ENCODE assay signal across 7 cellular contexts in genomic region chr2:110588520-110588919, GRCh38. TPM values are rescaled to one million over a fixed set of nuclear protein-coding genes. Genes with fewer than 3 reads are reported as not detected.
A peak's percentile ranks its signal among the peaks of the same experiment; 100 is the strongest.
DNase-seq lines count a peak whose midpoint lies in the region; ATAC-seq, FAIRE-seq and TF ChIP-seq lines count a peak whose summit lies in the region.
"Not testable (repeated sequence)": the region's sequence is repeated elsewhere in the genome, so short reads cannot be mapped to it uniquely, and the experiment has no call there.

No MANE protein-coding gene starts in this region.

- H3K4me1 ChIP-seq in body of pancreas; heart left ventricle; right cardiac atrium (ENCODE audit: control insufficient read depth, insufficient read depth, low read length); HepG2 (ENCODE audit: insufficient read depth, low read length); pancreas: not testable (repeated sequence)

- not testable (repeated sequence) for H3K36me3 ChIP-seq in body of pancreas (replicated peaks in 1 of 2; ENCODE audit: insufficient read depth in 1 of 2, low read depth in 2 of 2); heart left ventricle; HepG2 (replicated peaks in 1 of 2; ENCODE audit: control insufficient read depth in 1 of 2, insufficient read depth in 2 of 2, low read length in 2 of 2); pancreas

- not testable (repeated sequence) for H3K9me3 ChIP-seq in body of pancreas; heart left ventricle; right cardiac atrium (ENCODE audit: control insufficient read depth, low read length); HepG2 (ENCODE audit: low read length); pancreas

- in situ Hi-C loops in HepG2 (cut with HindIII; ENCODE audit: extremely low pct_ligation_motif_present, low pct_unique_long_range_greater_than_20kb), result not testable (repeated sequence)

- H4K20me1 ChIP-seq in HepG2 (ENCODE audit: insufficient read depth, low read length), result not testable (repeated sequence)

- H3K79me2 ChIP-seq in HepG2 (ENCODE audit: insufficient read depth, low read length), result not testable (repeated sequence)

- CTCF ChIA-PET in HepG2 (lab: Yijun Ruan, JAX; ENCODE audit: low intra/inter-chr PET ratio, low total read pairs), result not testable (repeated sequence)

- intact Hi-C loops in body of pancreas (cut with DNase I); Right ventricle myocardium inferior (cut with DNase I); heart left ventricle (cut with DNase I); left cardiac atrium (cut with DNase I); right cardiac atrium (cut with DNase I); HepG2 (cut with micrococcal nuclease; ENCODE audit: unreplicated experiment); pancreas (cut with DNase I): not testable (repeated sequence)

- not testable (repeated sequence) for TF ChIP-seq RAD21 in HepG2 (CRISPR knock-in tag; IDR thresholded peaks at IDR 0.05)

- H3K27ac ChIP-seq in body of pancreas; heart left ventricle; right cardiac atrium (ENCODE audit: low read length); HepG2 (ENCODE audit: extremely low read length, insufficient read depth, low read length); pancreas: not testable (repeated sequence)

- peak; percentile 80 for ATAC-seq in body of pancreas
- ATAC-seq in Right ventricle myocardium inferior, result peak; percentile 81
- ATAC-seq in heart left ventricle, result peak; percentile 75 to 86 (median 80)
- peak; percentile 76 to 92 for ATAC-seq in left cardiac atrium
- ATAC-seq in right cardiac atrium, result peak; percentile 67 to 79
- ATAC-seq in HepG2, result peak; percentile 64
- ATAC-seq in pancreas, result peak; percentile 52 to 90 (median 75)

- not testable (repeated sequence) for BruUV-seq in HepG2 (replicated peaks; lab: Mats Ljungman, UMichigan)

- TF ChIP-seq CTCF in body of pancreas (IDR thresholded peaks at IDR 0.05); heart left ventricle (IDR thresholded peaks at IDR 0.05); HepG2 (CRISPR knock-in tag; IDR thresholded peaks at IDR 0.05); pancreas (IDR thresholded peaks at IDR 0.05): not testable (repeated sequence)

- not testable (repeated sequence) for DNase-seq in body of pancreas; Right ventricle myocardium inferior (ENCODE audit: missing footprints); heart left ventricle; left cardiac atrium; right cardiac atrium; HepG2 (ENCODE audit: low spot score); pancreas

- H3K27me3 ChIP-seq in body of pancreas; heart left ventricle; right cardiac atrium (ENCODE audit: control insufficient read depth, insufficient read depth); HepG2 (ENCODE audit: control insufficient read depth in 1 of 2, insufficient read depth in 2 of 2, low read length in 2 of 2); pancreas: not testable (repeated sequence)

- not testable (repeated sequence) for TF ChIP-seq POLR2A in body of pancreas (IDR thresholded peaks at IDR 0.05); heart left ventricle (IDR thresholded peaks at IDR 0.05); HepG2 (IDR thresholded peaks at IDR 0.05; ENCODE audit: insufficient read depth in 1 of 2, low read depth in 2 of 2, low read length in 2 of 2)

- TF ChIP-seq EP300 in HepG2 (IDR thresholded peaks at IDR 0.05; ENCODE audit: low read depth in 2 of 2, low read length in 2 of 2); HepG2 (CRISPR knock-in tag; IDR thresholded peaks at IDR 0.05; ENCODE audit: borderline replicate concordance): not testable (repeated sequence)

- not testable (repeated sequence) for FAIRE-seq in HepG2 (lab: Jason Lieb, UNC)
- peak; percentile 13 for FAIRE-seq in pancreas (lab: Jason Lieb, UNC)

- not testable (repeated sequence) for H3K9ac ChIP-seq in HepG2 (ENCODE audit: insufficient read depth, low read depth, low read length)

- H3K4me2 ChIP-seq in HepG2 (ENCODE audit: low read depth, low read length), result not testable (repeated sequence)

- not testable (repeated sequence) for H2AFZ ChIP-seq in HepG2 (ENCODE audit: low read length)

- not testable (repeated sequence) for H3K4me3 ChIP-seq in body of pancreas; heart left ventricle; right cardiac atrium (ENCODE audit: low read length); HepG2 (replicated peaks in 1 of 3; ENCODE audit: insufficient read depth in 1 of 3, low read depth in 2 of 3, low read length in 3 of 3); pancreas

- POLR2A ChIA-PET in HepG2 (lab: Yijun Ruan, JAX), result not testable (repeated sequence)

- no CpG with 5 or more reads among the region's 1 CpG for WGBS in body of pancreas, 2 donors
- no CpG with 5 or more reads among the region's 1 CpG for WGBS in heart left ventricle, 4 donors
- WGBS in right cardiac atrium, result no CpG with 5 or more reads among the region's 1 CpG
- no CpG with 5 or more reads among the region's 1 CpG for WGBS in HepG2 (ENCODE audit: low lambda C conversion rate)
- WGBS in pancreas, 2 donors, result no CpG with 5 or more reads among the region's 1 CpG

RNA-seq across cellular contexts. Expression of gene RGPD6, which starts 11.5 kb away (rescaled TPM):
- total RNA-seq in body of pancreas (10 to 100 TPM; 28.3 to 63.3 TPM), Right ventricle myocardium inferior (5.0 TPM), heart left ventricle (10 to 100 TPM; 11.0 to 23.9 (median 18.4) TPM), left cardiac atrium (10 to 100 TPM; 10.0 to 36.1 TPM), right cardiac atrium (10 to 100 TPM in 3 of 4 donors, 1 to 10 TPM in 1; 4.3 to 28.1 (median 18.9) TPM), HepG2 (2016; rRNA removed; fragmentation: Illumina TruSeq; extraction: Trizol) (28.4 and 33.2 TPM in 2 replicates), pancreas (10 to 100 TPM in 3 of 6 donors, 1 to 10 TPM in 3; 7.2 to 30.2 (median 15.9) TPM)
- polyA plus RNA-seq in heart left ventricle (1 to 10 TPM; 8.7 to 8.9 TPM), right cardiac atrium (11.9 TPM), HepG2 (2011; rRNA removed) (8.6 and 12.0 TPM in 2 replicates), pancreas (10 to 100 TPM in 1 of 2 donors, 1 to 10 TPM in 1; 9.3 to 14.7 TPM)
- 5.7 and 5.8 TPM in 2 replicates for total RNA-seq in HepG2 (2016; cell fraction: cytosol; rRNA removed; fragmentation: Illumina TruSeq; extraction: Trizol; ENCODE audit: low read depth)
- 19.8 and 24.1 TPM in 2 replicates for total RNA-seq in HepG2 (2016; cell fraction: insoluble cytoplasmic fraction; rRNA removed; fragmentation: Illumina TruSeq; extraction: Trizol)
- 7.0 and 8.2 TPM in 2 replicates for total RNA-seq in HepG2 (2016; cell fraction: membrane; rRNA removed; fragmentation: Illumina TruSeq; extraction: Trizol)
- total RNA-seq in HepG2 (2016; cell fraction: nucleus; rRNA removed; fragmentation: Illumina TruSeq; extraction: Trizol), result 60.6 and 66.6 TPM in 2 replicates
- 1.4 and 2.6 TPM in 2 replicates for polyA plus RNA-seq in HepG2 (2011; cell fraction: cytosol; rRNA removed)
- polyA plus RNA-seq in HepG2 (2011; cell fraction: nucleus; rRNA removed), result 3.9 and 9.4 TPM in 2 replicates
- 14.7 and 16.8 TPM in 2 replicates for polyA plus RNA-seq in HepG2 (2012)
- 0.54 and 0.62 TPM in 2 replicates for polyA plus RNA-seq in HepG2 (2016; cell fraction: cytosol; fragmentation: Illumina TruSeq; extraction: Trizol; ENCODE audit: low read depth)
- 12.5 and 14.5 TPM in 2 replicates for polyA plus RNA-seq in HepG2 (2016; cell fraction: insoluble cytoplasmic fraction; fragmentation: Illumina TruSeq; extraction: Trizol; ENCODE audit: low read depth)
- polyA plus RNA-seq in HepG2 (2016; cell fraction: membrane; fragmentation: Illumina TruSeq; extraction: Trizol; ENCODE audit: low read depth), result 1.8 and 2.0 TPM in 2 replicates
- polyA plus RNA-seq in HepG2 (2016; cell fraction: nucleus; fragmentation: Illumina TruSeq; extraction: Trizol; ENCODE audit: insufficient read depth, low read depth), result 40.1 and 41.8 TPM in 2 replicates
- polyA minus RNA-seq in HepG2 (2011; rRNA and poly(A)+ RNA removed; ENCODE audit: low replicate concordance), result 7.2 and 14.8 TPM in 2 replicates
- 7.1 and 11.0 TPM in 2 replicates for polyA minus RNA-seq in HepG2 (2011; cell fraction: cytosol; rRNA and poly(A)+ RNA removed)
- polyA minus RNA-seq in HepG2 (2011; cell fraction: nucleus; rRNA and poly(A)+ RNA removed), result 74.6 and 94.4 TPM in 2 replicates
